Comparison of ENCODE assay signal across 8 cellular contexts in the genomic region with DNA sequence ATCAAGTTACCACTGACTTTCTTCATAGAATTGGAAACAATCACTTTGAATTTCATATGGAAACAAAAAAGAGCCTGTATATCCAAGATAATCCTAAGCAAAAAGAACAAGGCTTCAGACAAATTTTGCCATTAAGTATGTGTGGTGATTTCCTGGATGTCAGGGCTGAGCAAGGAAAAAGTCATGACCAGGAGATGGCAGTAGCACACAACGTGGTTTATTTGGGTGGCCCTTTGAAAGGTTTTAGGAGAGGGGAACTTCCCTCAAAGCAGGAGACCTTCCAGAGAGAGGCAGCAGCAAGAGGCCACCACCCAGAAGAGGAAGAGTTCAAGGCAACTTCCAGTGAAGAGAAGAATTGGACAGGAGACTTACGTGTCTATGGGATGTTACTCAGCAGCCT. TPM values are rescaled to one million over a fixed set of nuclear protein-coding genes. Genes with fewer than 3 reads are reported as not detected.
DNase-seq lines count a peak whose midpoint lies in the region; ATAC-seq, FAIRE-seq and TF ChIP-seq lines count a peak whose summit lies in the region.

No MANE protein-coding gene starts in this region.

- no peaks in the 10 kb centered on the region for H3K79me2 ChIP-seq in K562 (ENCODE audit: control insufficient read depth, insufficient read depth, low read length)

- H4K20me1 ChIP-seq in K562 (replicated peaks; ENCODE audit: control insufficient read depth, insufficient read depth, low read length): no peaks in the 10 kb centered on the region

- intact Hi-C loops in K562 (cut with micrococcal nuclease): loop anchor here (10.0 kb wide), 1 partner anchor 71 kb away; no protein-coding TSS in a partner anchor
- intact Hi-C loops in lower lobe of right lung (cut with DNase I): no loop called here

- TF ChIP-seq POLR2A in K562 (conservative IDR thresholded peaks at IDR 0.05): no peak

- POLR2A ChIA-PET in K562 (lab: Yijun Ruan, JAX): no interaction called here

- peak; percentile 64 for DNase-seq in activated effector memory CD4-positive, alpha-beta T cell treated with anti-CD3 and anti-CD28 coated beads, Interleukin-2, amount 50 U/mL, for 16 hours
- no peak for DNase-seq in activated effector memory CD4-positive, alpha-beta T cell treated with Interleukin-2 at 50 U/mL for 16 hours
- DNase-seq in K562 (ENCODE audit: extremely low read depth in 1 of 4, low spot score in 3 of 4): peak in 1 of 4 experiments; percentile 10
- peak; percentile 1 for DNase-seq in renal cortical epithelial cell (ENCODE audit: low read depth)
- no peak for DNase-seq in lower lobe of right lung
- no peak for DNase-seq in NCI-H69 (lab: John Stamatoyannopoulos, UW)
- no peak for DNase-seq in frontal cortex (ENCODE audit: low spot score in 2 of 2)

- no peaks in the 10 kb centered on the region for H3K9me1 ChIP-seq in K562 (ENCODE audit: control insufficient read depth, insufficient read depth, low read length)

- TF ChIP-seq CTCF in LNCAP (IDR thresholded peaks at IDR 0.05) (peak; percentile 45; the same call in 1 of the 2 replicates), K562 (IDR thresholded peaks at IDR 0.05 in 2 of 3, conservative IDR thresholded peaks at IDR 0.05 in 1 of 3; ENCODE audit: insufficient read depth in 2 of 3, low read depth in 1 of 3, low read length in 3 of 3) (peak in 2 of 3 experiments; percentile 10 to 38; a peak in 2 of 6 replicates), lower lobe of right lung (IDR thresholded peaks at IDR 0.05) (no peak)

- H3K4me3 ChIP-seq in K562 (no peak overlapping the region), lower lobe of right lung (no peak overlapping the region)

- TF ChIP-seq RAD21 in K562 (CRISPR knock-in tag; conservative IDR thresholded peaks at IDR 0.05 in 1 of 2, IDR thresholded peaks at IDR 0.05 in 1 of 2): peak in 1 of 2 experiments; percentile 27; a peak in 2 of 4 replicates

- H3K27ac ChIP-seq in K562 (ENCODE audit: extremely low read depth, low read depth, low read length) (no peak overlapping the region), lower lobe of right lung (no peak overlapping the region)

- H3K27me3 ChIP-seq in K562 (ENCODE audit: control insufficient read depth in 2 of 2, insufficient read depth in 2 of 2, low read length in 2 of 2) (no peaks in the 10 kb centered on the region), lower lobe of right lung (ENCODE audit: low read depth) (no peaks in the 10 kb centered on the region)

- H3K9me3 ChIP-seq in K562 (replicated peaks; ENCODE audit: control insufficient read depth, insufficient read depth, low read depth, low read length) (no peaks in the 10 kb centered on the region), lower lobe of right lung (no peaks in the 10 kb centered on the region)

- BruUV-seq in K562 (replicated peaks; lab: Mats Ljungman, UMichigan): no TSS peak

- in situ Hi-C loops in K562 (cut with MboI): no loop called here

- no peak overlapping the region for H2AFZ ChIP-seq in K562 (ENCODE audit: low read depth, low read length)

- H3K9ac ChIP-seq in K562 (ENCODE audit: insufficient read depth in 1 of 2, low read depth in 2 of 2, low read length in 2 of 2): no peak overlapping the region

- ATAC-seq in K562 (no peak; the same call in 2 of the 3 replicates), lower lobe of right lung (no peak)

- TF ChIP-seq EP300 in K562 (IDR thresholded peaks at IDR 0.05; ENCODE audit: low read length): no peak

- 0% methylated on average over 1 of the region's 2 CpGs for WGBS in K562 (ENCODE audit: insufficient coverage, low coverage, missing lambda C conversion rate)

- H3K4me2 ChIP-seq in K562 (ENCODE audit: insufficient read depth, low read length): no peak overlapping the region

- FAIRE-seq in K562 (lab: Jason Lieb, UNC) (no peak), frontal cortex (lab: Jason Lieb, UNC) (no peak)

- CTCF ChIA-PET in K562 (lab: Yijun Ruan, JAX; ENCODE audit: low intra/inter-chr PET ratio): no interaction called here

- H3K36me3 ChIP-seq in K562 (ENCODE audit: control insufficient read depth, insufficient read depth, low read length): no peaks in the 10 kb centered on the region
- H3K36me3 ChIP-seq in lower lobe of right lung: no peaks in the 10 kb centered on the region

- H3K4me1 ChIP-seq in K562 (replicated peaks in 1 of 2; ENCODE audit: control insufficient read depth in 2 of 2, insufficient read depth in 2 of 2, low read length in 2 of 2) (no peaks in the 10 kb centered on the region), lower lobe of right lung (no peaks in the 10 kb centered on the region)

TF ChIP-seq in K562, 482 proteins besides CTCF, POLR2A, EP300 and RAD21 (continues in another document):
- TF ChIP-seq KDM1A (IDR thresholded peaks at IDR 0.05) (no peak), ZBED1 (IDR thresholded peaks at IDR 0.05) (no peak), KLF10 (CRISPR knock-in tag; IDR thresholded peaks at IDR 0.05) (no peak), ZNF12 (CRISPR knock-in tag; IDR thresholded peaks at IDR 0.05) (no peak), PURB (CRISPR knock-in tag; IDR thresholded peaks at IDR 0.05; ENCODE audit: low read depth) (no peak), ZNF146 (CRISPR knock-in tag; IDR thresholded peaks at IDR 0.05; ENCODE audit: unreplicated experiment) (no peak)
- TF ChIP-seq, protein P1, sequence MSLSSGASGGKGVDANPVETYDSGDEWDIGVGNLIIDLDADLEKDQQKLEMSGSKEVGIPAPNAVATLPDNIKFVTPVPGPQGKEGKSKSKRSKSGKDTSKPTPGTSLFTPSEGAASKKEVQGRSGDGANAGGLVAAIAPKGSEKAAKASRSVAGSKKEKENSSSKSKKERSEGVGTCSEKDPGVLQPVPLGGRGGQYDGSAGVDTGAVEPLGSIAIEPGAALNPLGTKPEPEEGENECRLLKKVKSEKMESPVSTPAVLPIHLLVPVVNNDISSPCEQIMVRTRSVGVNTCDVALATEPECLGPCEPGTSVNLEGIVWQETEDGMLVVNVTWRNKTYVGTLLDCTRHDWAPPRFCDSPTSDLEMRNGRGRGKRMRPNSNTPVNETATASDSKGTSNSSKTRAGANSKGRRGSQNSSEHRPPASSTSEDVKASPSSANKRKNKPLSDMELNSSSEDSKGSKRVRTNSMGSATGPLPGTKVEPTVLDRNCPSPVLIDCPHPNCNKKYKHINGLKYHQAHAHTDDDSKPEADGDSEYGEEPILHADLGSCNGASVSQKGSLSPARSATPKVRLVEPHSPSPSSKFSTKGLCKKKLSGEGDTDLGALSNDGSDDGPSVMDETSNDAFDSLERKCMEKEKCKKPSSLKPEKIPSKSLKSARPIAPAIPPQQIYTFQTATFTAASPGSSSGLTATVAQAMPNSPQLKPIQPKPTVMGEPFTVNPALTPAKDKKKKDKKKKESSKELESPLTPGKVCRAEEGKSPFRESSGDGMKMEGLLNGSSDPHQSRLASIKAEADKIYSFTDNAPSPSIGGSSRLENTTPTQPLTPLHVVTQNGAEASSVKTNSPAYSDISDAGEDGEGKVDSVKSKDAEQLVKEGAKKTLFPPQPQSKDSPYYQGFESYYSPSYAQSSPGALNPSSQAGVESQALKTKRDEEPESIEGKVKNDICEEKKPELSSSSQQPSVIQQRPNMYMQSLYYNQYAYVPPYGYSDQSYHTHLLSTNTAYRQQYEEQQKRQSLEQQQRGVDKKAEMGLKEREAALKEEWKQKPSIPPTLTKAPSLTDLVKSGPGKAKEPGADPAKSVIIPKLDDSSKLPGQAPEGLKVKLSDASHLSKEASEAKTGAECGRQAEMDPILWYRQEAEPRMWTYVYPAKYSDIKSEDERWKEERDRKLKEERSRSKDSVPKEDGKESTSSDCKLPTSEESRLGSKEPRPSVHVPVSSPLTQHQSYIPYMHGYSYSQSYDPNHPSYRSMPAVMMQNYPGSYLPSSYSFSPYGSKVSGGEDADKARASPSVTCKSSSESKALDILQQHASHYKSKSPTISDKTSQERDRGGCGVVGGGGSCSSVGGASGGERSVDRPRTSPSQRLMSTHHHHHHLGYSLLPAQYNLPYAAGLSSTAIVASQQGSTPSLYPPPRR (CRISPR knock-in tag; IDR thresholded peaks at IDR 0.05; ENCODE audit: borderline replicate concordance): no peak

RNA-seq across cellular contexts. Expression of a gene that starts 18.1 kb away (rescaled TPM):
- 2.5 and 3.6 TPM in 2 replicates for total RNA-seq in K562 (2011; cell fraction: chromatin; rRNA removed; ENCODE audit: low replicate concordance)
- 2.5 and 3.3 TPM in 2 replicates for total RNA-seq in K562 (2011; cell fraction: nucleolus; rRNA removed)
- 3.1 and 4.0 TPM in 2 replicates for total RNA-seq in K562 (2011; cell fraction: nucleoplasm; rRNA removed)
- 2.0 and 2.4 TPM in 2 replicates for total RNA-seq in K562 (2014; rRNA removed)
- total RNA-seq in K562 (2014; rRNA removed; fragmentation: Illumina TruSeq; extraction: Trizol): 2.3 and 2.5 TPM in 2 replicates
- 1.9 and 2.0 TPM in 2 replicates for total RNA-seq in K562 (2015; rRNA removed; fragmentation: Illumina TruSeq; extraction: Trizol)
- 2.5 and 2.8 TPM in 2 replicates for total RNA-seq in K562 (2021)
- 2.6 and 3.0 TPM in 2 replicates for polyA plus RNA-seq in K562 (2011; rRNA removed)
- polyA plus RNA-seq in K562 (2011; cell fraction: cytosol; rRNA removed): 1.4 and 2.3 TPM in 2 replicates
- 1.1 and 1.3 TPM in 2 replicates for polyA plus RNA-seq in K562 (2011; cell fraction: nucleus; rRNA removed)
- 1.5 and 1.9 TPM in 2 replicates for polyA plus RNA-seq in K562 (2012)
- polyA plus RNA-seq in K562 (2014; fragmentation: Illumina TruSeq; extraction: Trizol): 1.7 and 2.0 TPM in 2 replicates
- polyA plus RNA-seq in K562 (2014; fragmentation: Nextera tagmentation; extraction: Ambion mirVana): under 1 TPM; 0.43 to 0.58 TPM
- 1.1 and 1.3 TPM in 2 replicates for polyA plus RNA-seq in K562 (2014; rRNA removed)
- polyA minus RNA-seq in K562 (2011; rRNA and poly(A)+ RNA removed): 6.0 and 7.6 TPM in 2 replicates
- polyA minus RNA-seq in K562 (2011; cell fraction: cytosol; rRNA and poly(A)+ RNA removed): 2.9 and 3.1 TPM in 2 replicates
- 3.4 and 6.1 TPM in 2 replicates for polyA minus RNA-seq in K562 (2011; cell fraction: nucleus; rRNA and poly(A)+ RNA removed)
- 6.4 and 12.2 TPM in 2 replicates for total RNA-seq in renal cortical epithelial cell
- total RNA-seq in lower lobe of right lung: 7.0 TPM
- 13.9 TPM for total RNA-seq in frontal cortex

Comparison
In these comparisons a context has a peak if more than half of its experiments do, and no peak if none do; other contexts are left out.
1. DNase-seq: peak in activated effector memory CD4-positive, alpha-beta T cell treated with anti-CD3 and anti-CD28 coated beads, Interleukin-2, amount 50 U/mL, for 16 hours (single experiment) and renal cortical epithelial cell (single experiment); none in activated effector memory CD4-positive, alpha-beta T cell treated with Interleukin-2 at 50 U/mL for 16 hours (single experiment), lower lobe of right lung (single experiment), NCI-H69 (single experiment) and frontal cortex (0 of 2).